ENCODE assay signal across 1 cellular context in the genomic region with DNA sequence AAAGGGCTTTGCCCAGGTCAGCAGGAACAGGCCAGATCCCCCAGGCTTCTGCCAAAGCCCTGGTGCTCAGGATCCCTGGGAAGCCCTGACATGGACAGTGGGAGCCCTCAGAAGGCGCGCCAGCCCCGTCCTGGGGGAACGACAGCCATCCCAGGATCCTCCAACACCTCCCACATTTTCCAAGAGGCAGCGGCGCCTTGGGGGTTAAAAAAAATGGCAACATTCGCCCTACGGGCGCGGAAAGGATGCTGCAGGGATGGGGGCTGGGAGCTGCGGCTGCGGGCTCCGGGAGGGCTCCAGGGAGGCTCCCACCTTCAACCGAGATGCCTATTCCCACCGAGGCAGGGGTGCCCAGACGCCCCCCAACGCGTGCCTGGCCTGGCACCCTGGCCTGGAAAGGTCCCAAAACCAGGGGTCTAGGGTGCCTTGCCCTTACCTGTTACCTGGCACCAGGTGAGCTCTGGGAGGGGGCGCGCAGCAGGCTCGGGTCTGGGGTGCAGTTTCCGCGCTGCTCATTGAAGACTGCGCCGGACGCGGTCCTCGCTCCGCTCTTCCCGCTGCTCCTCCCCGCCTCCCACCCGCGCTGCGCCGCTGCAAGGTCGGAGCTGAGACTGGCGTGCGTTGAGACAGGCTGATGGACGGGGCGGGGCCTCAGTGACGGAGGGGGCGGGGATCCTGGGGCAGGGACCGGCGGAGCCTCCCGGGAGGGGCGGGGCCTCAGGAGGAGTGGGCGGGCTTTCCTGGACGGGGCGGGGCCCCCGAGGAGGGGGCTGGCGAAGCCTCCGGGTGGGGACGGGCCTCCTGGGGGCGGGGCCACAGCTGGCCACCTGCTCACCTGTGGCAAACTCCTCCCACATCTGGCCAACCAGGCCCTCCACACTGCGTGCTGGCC.
TF ChIP-seq lines count a peak whose summit lies in the region.

A gene (minus strand): TSS at position 613 of the 892 bp plus-strand sequence. CDS start 6,228 bp downstream, outside the sequence.

TF ChIP-seq in HEK293, 187 proteins besides CTCF, POLR2A, EP300 and RAD21 (continued from another document and continues in another):
- TF ChIP-seq, protein P1, sequence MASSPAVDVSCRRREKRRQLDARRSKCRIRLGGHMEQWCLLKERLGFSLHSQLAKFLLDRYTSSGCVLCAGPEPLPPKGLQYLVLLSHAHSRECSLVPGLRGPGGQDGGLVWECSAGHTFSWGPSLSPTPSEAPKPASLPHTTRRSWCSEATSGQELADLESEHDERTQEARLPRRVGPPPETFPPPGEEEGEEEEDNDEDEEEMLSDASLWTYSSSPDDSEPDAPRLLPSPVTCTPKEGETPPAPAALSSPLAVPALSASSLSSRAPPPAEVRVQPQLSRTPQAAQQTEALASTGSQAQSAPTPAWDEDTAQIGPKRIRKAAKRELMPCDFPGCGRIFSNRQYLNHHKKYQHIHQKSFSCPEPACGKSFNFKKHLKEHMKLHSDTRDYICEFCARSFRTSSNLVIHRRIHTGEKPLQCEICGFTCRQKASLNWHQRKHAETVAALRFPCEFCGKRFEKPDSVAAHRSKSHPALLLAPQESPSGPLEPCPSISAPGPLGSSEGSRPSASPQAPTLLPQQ (tag by site-specific recombination; IDR thresholded peaks at IDR 0.05) = 0 out of 2 replicates have a peak, but pooled peaks have one; percentile 14
- TF ChIP-seq ZNF561 (tag by site-specific recombination; IDR thresholded peaks at IDR 0.05; ENCODE audit: borderline replicate concordance) (0 out of 2 replicates have a peak, but pooled peaks have one; percentile 31), SP7 (tag by site-specific recombination; IDR thresholded peaks at IDR 0.05) (peak; percentile 62; the same call in 1 of the 2 replicates), ZNF155 (tag by site-specific recombination; IDR thresholded peaks at IDR 0.05) (no peak), GLI4 (tag by site-specific recombination; IDR thresholded peaks at IDR 0.05) (no peak), ZSCAN16 (tag by site-specific recombination; IDR thresholded peaks at IDR 0.05) (no peak), SCRT1 (tag by site-specific recombination; IDR thresholded peaks at IDR 0.05; ENCODE audit: borderline replicate concordance) (peak; percentile 81; the same call in 1 of the 2 replicates), ZNF114 (tag by site-specific recombination; IDR thresholded peaks at IDR 0.05) (no peak), ZNF2 (tag by site-specific recombination; IDR thresholded peaks at IDR 0.05) (0 out of 2 replicates have a peak, but pooled peaks have one; percentile 52), ZNF324 (tag by site-specific recombination; IDR thresholded peaks at IDR 0.05) (0 out of 2 replicates have a peak, but pooled peaks have one; percentile 18), IKZF3 (tag by site-specific recombination; IDR thresholded peaks at IDR 0.05) (peak; percentile 66; the same call in 1 of the 2 replicates), ZNF202 (tag by site-specific recombination; IDR thresholded peaks at IDR 0.05; ENCODE audit: borderline replicate concordance) (no peak), GFI1B (tag by site-specific recombination; IDR thresholded peaks at IDR 0.05) (no peak), ZNF391 (tag by site-specific recombination; IDR thresholded peaks at IDR 0.05; ENCODE audit: borderline replicate concordance, low read depth) (peak; percentile 35; the same call in 1 of the 2 replicates), ZNF548 (tag by site-specific recombination; IDR thresholded peaks at IDR 0.05) (0 out of 2 replicates have a peak, but pooled peaks have one; percentile 11), ZNF214 (tag by site-specific recombination; IDR thresholded peaks at IDR 0.05; ENCODE audit: borderline replicate concordance) (no peak), ZNF777 (tag by site-specific recombination; IDR thresholded peaks at IDR 0.05; ENCODE audit: borderline replicate concordance) (no peak), ZNF624 (tag by site-specific recombination; IDR thresholded peaks at IDR 0.05) (no peak), ZFP37 (tag by site-specific recombination; IDR thresholded peaks at IDR 0.05) (no peak), HOXC10 (CRISPR knock-in tag; IDR thresholded peaks at IDR 0.05) (0 out of 2 replicates have a peak, but pooled peaks have one; percentile 56), ZNF654 (tag by site-specific recombination; IDR thresholded peaks at IDR 0.05; ENCODE audit: low read depth) (no peak), TCF7L2 (IDR thresholded peaks at IDR 0.05; ENCODE audit: borderline replicate concordance, low read depth, low read length) (no peak), ZNF623 (tag by site-specific recombination; IDR thresholded peaks at IDR 0.05) (no peak), MZF1 (tag by site-specific recombination; IDR thresholded peaks at IDR 0.05; ENCODE audit: borderline replicate concordance) (no peak), ZNF394 (tag by site-specific recombination; IDR thresholded peaks at IDR 0.05; ENCODE audit: borderline replicate concordance) (peak; percentile 39; the same call in 1 of the 2 replicates), ZNF664 (tag by site-specific recombination; IDR thresholded peaks at IDR 0.05) (no peak), ZNF768 (tag by site-specific recombination; IDR thresholded peaks at IDR 0.05) (no peak), ZBTB1 (tag by site-specific recombination; IDR thresholded peaks at IDR 0.05) (no peak; the same call in 1 of the 2 replicates)
- TF ChIP-seq, protein P2, sequence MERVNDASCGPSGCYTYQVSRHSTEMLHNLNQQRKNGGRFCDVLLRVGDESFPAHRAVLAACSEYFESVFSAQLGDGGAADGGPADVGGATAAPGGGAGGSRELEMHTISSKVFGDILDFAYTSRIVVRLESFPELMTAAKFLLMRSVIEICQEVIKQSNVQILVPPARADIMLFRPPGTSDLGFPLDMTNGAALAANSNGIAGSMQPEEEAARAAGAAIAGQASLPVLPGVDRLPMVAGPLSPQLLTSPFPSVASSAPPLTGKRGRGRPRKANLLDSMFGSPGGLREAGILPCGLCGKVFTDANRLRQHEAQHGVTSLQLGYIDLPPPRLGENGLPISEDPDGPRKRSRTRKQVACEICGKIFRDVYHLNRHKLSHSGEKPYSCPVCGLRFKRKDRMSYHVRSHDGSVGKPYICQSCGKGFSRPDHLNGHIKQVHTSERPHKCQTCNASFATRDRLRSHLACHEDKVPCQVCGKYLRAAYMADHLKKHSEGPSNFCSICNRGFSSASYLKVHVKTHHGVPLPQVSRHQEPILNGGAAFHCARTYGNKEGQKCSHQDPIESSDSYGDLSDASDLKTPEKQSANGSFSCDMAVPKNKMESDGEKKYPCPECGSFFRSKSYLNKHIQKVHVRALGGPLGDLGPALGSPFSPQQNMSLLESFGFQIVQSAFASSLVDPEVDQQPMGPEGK (tag by site-specific recombination; IDR thresholded peaks at IDR 0.05) = peak; percentile 74; the same call in 1 of the 2 replicates
- TF ChIP-seq, protein P3, sequence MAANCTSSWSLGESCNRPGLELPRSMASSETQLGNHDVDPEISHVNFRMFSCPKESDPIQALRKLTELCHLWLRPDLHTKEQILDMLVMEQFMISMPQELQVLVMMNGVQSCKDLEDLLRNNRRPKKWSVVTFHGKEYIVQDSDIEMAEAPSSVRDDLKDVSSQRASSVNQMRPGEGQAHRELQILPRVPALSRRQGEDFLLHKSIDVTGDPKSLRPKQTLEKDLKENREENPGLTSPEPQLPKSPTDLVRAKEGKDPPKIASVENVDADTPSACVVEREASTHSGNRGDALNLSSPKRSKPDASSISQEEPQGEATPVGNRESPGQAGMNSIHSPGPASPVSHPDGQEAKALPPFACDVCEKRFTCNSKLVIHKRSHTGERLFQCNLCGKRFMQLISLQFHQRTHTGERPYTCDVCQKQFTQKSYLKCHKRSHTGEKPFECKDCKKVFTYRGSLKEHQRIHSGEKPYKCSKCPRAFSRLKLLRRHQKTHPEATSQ (tag by site-specific recombination; IDR thresholded peaks at IDR 0.05) = peak; percentile 40; the same call in 1 of the 2 replicates
- TF ChIP-seq, protein P4, sequence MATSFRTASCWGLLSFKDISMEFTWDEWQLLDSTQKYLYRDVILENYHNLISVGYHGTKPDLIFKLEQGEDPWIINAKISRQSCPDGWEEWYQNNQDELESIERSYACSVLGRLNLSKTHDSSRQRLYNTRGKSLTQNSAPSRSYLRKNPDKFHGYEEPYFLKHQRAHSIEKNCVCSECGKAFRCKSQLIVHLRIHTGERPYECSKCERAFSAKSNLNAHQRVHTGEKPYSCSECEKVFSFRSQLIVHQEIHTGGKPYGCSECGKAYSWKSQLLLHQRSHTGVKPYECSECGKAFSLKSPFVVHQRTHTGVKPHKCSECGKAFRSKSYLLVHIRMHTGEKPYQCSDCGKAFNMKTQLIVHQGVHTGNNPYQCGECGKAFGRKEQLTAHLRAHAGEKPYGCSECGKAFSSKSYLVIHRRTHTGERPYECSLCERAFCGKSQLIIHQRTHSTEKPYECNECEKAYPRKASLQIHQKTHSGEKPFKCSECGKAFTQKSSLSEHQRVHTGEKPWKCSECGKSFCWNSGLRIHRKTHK (tag by site-specific recombination; IDR thresholded peaks at IDR 0.05) = no peak
- TF ChIP-seq, protein P5, sequence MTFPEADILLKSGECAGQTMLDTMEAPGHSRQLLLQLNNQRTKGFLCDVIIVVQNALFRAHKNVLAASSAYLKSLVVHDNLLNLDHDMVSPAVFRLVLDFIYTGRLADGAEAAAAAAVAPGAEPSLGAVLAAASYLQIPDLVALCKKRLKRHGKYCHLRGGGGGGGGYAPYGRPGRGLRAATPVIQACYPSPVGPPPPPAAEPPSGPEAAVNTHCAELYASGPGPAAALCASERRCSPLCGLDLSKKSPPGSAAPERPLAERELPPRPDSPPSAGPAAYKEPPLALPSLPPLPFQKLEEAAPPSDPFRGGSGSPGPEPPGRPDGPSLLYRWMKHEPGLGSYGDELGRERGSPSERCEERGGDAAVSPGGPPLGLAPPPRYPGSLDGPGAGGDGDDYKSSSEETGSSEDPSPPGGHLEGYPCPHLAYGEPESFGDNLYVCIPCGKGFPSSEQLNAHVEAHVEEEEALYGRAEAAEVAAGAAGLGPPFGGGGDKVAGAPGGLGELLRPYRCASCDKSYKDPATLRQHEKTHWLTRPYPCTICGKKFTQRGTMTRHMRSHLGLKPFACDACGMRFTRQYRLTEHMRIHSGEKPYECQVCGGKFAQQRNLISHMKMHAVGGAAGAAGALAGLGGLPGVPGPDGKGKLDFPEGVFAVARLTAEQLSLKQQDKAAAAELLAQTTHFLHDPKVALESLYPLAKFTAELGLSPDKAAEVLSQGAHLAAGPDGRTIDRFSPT (tag by site-specific recombination; IDR thresholded peaks at IDR 0.05) = peak; percentile 79
- TF ChIP-seq, protein P6, sequence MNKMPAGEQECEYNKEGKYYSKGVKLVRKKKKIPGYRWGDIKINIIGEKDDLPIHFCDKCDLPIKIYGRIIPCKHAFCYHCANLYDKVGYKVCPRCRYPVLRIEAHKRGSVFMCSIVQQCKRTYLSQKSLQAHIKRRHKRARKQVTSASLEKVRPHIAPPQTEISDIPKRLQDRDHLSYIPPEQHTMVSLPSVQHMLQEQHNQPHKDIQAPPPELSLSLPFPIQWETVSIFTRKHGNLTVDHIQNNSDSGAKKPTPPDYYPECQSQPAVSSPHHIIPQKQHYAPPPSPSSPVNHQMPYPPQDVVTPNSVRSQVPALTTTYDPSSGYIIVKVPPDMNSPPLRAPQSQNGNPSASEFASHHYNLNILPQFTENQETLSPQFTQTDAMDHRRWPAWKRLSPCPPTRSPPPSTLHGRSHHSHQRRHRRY (tag by site-specific recombination; IDR thresholded peaks at IDR 0.05) = no peak
- TF ChIP-seq, protein P7, sequence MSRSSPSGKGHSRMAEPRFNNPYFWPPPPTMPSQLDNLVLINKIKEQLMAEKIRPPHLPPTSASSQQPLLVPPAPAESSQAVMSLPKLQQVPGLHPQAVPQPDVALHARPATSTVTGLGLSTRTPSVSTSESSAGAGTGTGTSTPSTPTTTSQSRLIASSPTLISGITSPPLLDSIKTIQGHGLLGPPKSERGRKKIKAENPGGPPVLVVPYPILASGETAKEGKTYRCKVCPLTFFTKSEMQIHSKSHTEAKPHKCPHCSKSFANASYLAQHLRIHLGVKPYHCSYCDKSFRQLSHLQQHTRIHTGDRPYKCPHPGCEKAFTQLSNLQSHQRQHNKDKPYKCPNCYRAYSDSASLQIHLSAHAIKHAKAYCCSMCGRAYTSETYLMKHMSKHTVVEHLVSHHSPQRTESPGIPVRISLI (tag by site-specific recombination; IDR thresholded peaks at IDR 0.05) = no peak
- TF ChIP-seq, protein P8, sequence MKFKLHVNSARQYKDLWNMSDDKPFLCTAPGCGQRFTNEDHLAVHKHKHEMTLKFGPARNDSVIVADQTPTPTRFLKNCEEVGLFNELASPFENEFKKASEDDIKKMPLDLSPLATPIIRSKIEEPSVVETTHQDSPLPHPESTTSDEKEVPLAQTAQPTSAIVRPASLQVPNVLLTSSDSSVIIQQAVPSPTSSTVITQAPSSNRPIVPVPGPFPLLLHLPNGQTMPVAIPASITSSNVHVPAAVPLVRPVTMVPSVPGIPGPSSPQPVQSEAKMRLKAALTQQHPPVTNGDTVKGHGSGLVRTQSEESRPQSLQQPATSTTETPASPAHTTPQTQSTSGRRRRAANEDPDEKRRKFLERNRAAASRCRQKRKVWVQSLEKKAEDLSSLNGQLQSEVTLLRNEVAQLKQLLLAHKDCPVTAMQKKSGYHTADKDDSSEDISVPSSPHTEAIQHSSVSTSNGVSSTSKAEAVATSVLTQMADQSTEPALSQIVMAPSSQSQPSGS (tag by site-specific recombination; IDR thresholded peaks at IDR 0.05; ENCODE audit: low read depth) = no peak
- TF ChIP-seq, protein P9, sequence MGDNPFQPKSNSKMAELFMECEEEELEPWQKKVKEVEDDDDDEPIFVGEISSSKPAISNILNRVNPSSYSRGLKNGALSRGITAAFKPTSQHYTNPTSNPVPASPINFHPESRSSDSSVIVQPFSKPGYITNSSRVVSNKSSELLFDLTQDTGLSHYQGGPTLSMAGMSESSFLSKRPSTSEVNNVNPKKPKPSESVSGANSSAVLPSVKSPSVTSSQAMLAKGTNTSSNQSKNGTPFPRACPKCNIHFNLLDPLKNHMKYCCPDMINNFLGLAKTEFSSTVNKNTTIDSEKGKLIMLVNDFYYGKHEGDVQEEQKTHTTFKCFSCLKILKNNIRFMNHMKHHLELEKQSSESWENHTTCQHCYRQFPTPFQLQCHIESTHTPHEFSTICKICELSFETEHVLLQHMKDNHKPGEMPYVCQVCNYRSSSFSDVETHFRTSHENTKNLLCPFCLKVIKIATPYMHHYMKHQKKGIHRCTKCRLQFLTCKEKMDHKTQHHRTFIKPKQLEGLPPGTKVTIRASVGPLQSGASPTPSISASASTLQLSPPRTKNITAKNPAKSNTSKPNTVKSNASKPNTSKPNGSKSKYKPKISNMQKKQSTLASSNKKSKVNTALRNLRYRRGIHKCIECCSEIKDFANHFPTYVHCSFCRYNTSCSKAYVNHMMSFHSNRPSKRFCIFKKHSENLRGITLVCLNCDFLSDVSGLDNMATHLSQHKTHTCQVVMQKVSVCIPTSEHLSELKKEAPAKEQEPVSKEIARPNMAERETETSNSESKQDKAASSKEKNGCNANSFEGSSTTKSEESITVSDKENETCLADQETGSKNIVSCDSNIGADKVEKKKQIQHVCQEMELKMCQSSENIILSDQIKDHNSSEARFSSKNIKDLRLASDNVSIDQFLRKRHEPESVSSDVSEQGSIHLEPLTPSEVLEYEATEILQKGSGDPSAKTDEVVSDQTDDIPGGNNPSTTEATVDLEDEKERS (tag by site-specific recombination; IDR thresholded peaks at IDR 0.05) = no peak
